ENCODE assay signal across 26 cellular contexts in the genomic region with DNA sequence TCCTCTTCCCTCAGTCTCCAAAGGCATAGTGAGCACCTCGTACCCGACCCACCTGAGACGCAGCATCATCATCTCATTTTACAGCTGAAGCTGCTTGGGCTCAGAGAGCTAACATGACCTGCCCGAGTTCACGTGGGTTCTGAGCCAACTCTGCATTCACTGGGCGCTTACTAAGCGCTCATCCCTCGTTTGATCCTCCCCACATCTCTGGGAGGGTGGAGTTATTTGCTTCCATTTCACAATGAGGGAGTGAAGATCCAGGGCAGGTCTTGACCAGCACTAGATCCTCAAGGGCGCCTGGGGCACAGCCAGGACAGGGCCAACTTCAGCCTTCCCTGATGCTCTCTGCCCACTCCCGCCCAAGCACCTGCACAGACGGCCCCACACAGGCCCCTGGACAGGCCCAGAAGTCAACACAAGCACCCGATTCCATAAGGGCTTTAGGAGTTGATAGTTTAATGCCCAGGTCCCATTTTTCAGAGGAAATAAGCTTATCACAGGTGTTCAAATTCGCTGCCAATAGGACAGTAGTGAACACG.
"Had no signal": no experiment of that assay in that cellular context is flagged by ENCODE, and none has a peak within 500 bp of the region (broad histone marks: within the 10 kb centered on the region; RNA-seq: fewer than 3 reads in every experiment).

No MANE protein-coding gene starts in this region.

- H3K36me3 ChIP-seq: adrenal gland, breast epithelium, SJCRH30 had no signal

- DNase-seq: activated B cell treated with CpG ODN at 0.5 μM for 24 hours; activated CD4-positive, alpha-beta T cell treated with anti-CD3 and anti-CD28 coated beads for 1 hour; activated CD4-positive, alpha-beta T cell treated with anti-CD3 and anti-CD28 coated beads, Interleukin-2, amount 10 ng/mL, durations not matched to agents 24 days and 14 days; activated CD4-positive, alpha-beta T cell treated with anti-CD3 and anti-CD28 coated beads, Interleukin-2, amount 50 U/mL, for 48 hours; activated naive CD4-positive, alpha-beta T cell treated with anti-CD3 and anti-CD28 coated beads, Interleukin-2, amount 50 U/mL, for 16 hours; activated naive CD8-positive, alpha-beta T cell treated with anti-CD3 and anti-CD28 coated beads, Interleukin-2, amount 10 ng/mL, durations not matched to agents 7 days and 5 days; activated T-cell treated with anti-CD3 and anti-CD28 coated beads, Interleukin-2, amount 50 U/mL, for 1 hour; anterior cingulate cortex; central memory CD4-positive, alpha-beta T cell; KG1; NCI-H1092; NCI-H1417 treated with DMSO at 0.1 percent for 48 hours; NCI-H1694; NCI-H2029; NCI-H2107; NCI-H2171 treated with DMSO at 0.1 percent for 48 hours; NCI-H226; NCI-H526; NCI-H774; Right ventricle myocardium superior; SJCRH30; SK-N-SH; T-helper 17 cell; T-helper 9 cell had no signal

- H3K9ac ChIP-seq: SK-N-SH had no signal

- H3K9me3 ChIP-seq: adrenal gland, breast epithelium, SJCRH30, SK-N-SH had no signal

- H3K27ac ChIP-seq: adrenal gland, breast epithelium, SJCRH30 had no signal

- H3K4me2 ChIP-seq: SK-N-SH had no signal

- H3K4me1 ChIP-seq: adrenal gland, breast epithelium, SJCRH30 had no signal

- ATAC-seq: T-helper 17 cell had no signal

- H3K4me3 ChIP-seq: adrenal gland, breast epithelium, SJCRH30 had no signal
